In genomic region chr9:33159760-33160127, GRCh38 we compare ENCODE assay signal across 8 cellular contexts. TPM values are rescaled to one million over a fixed set of nuclear protein-coding genes. Genes with fewer than 3 reads are reported as not detected.
DNase-seq lines count a peak whose midpoint lies in the region; ATAC-seq and TF ChIP-seq lines count a peak whose summit lies in the region.

No MANE protein-coding gene starts in this region.

- intact Hi-C loops in uterus (cut with DNase I; ENCODE audit: low total_unique reads), result no loop called here

- H3K36me3 Mint-ChIP-seq in activated CD4-positive, alpha-beta memory T cell treated with anti-CD3 and anti-CD28 coated beads, Interleukin-2, amount 10 ng/mL, durations not matched to agents 7 days and 5 days (ENCODE audit: low read depth), result peaks cover 22% of the 10 kb centered on the region

- H3K9me3 ChIP-seq in neutrophil (no peaks in the 10 kb centered on the region), uterus (no peaks in the 10 kb centered on the region)

- DNase-seq in M059J (ENCODE audit: low read depth) (peak; percentile 91), epithelial cell of prostate (ENCODE audit: low read depth, low spot score) (no peak), uterus (no peak)
- DNase-seq in activated CD4-positive, alpha-beta memory T cell treated with anti-CD3 and anti-CD28 coated beads, Interleukin-2, amount 10 ng/mL, durations not matched to agents 7 days and 5 days, result peak; percentile 69

- no peaks in the 10 kb centered on the region for H3K27me3 Mint-ChIP-seq in activated CD4-positive, alpha-beta memory T cell treated with anti-CD3 and anti-CD28 coated beads, Interleukin-2, amount 10 ng/mL, durations not matched to agents 7 days and 5 days

- ATAC-seq in GM19452 (IDR thresholded peaks at IDR 0.05; ENCODE audit: unreplicated experiment) (peak; percentile 36), HG03521 (IDR thresholded peaks at IDR 0.05; ENCODE audit: unreplicated experiment) (no peak)

- TF ChIP-seq POLR2A in uterus (IDR thresholded peaks at IDR 0.05), result no peak

- H3K27ac Mint-ChIP-seq in activated CD4-positive, alpha-beta memory T cell treated with anti-CD3 and anti-CD28 coated beads, Interleukin-2, amount 10 ng/mL, durations not matched to agents 7 days and 5 days, result peak overlapping the region; percentile 91

- H3K4me1 ChIP-seq in ACC112 (ENCODE audit: control insufficient read depth, insufficient read depth, low read length, unreplicated experiment) (peaks cover 86% of the 10 kb centered on the region), neutrophil (ENCODE audit: control insufficient read depth in 1 of 2, insufficient read depth in 1 of 2, low read depth in 1 of 2, low read length in 1 of 2) (peaks cover 100% of the 10 kb centered on the region in 2 experiments), uterus (peaks cover 36 to 44% of the 10 kb centered on the region in 2 donors)

- no peak overlapping the region for H2AFZ ChIP-seq in ACC112 (ENCODE audit: low read length, unreplicated experiment)

- CTCF ChIA-PET in activated CD4-positive, alpha-beta memory T cell treated with anti-CD3 and anti-CD28 coated beads, Interleukin-2, amount 10 ng/mL, durations not matched to agents 7 days and 5 days (lab: Charles Lee), result interaction anchor here (1.0 to 2.5 kb wide), 5 partner anchors 9 to 67 kb away, joined by 3 to 7 read pairs (median 6); no protein-coding TSS in a partner anchor

- peak overlapping the region; percentile 93 for H3K4me3 ChIP-seq in ACC112 (ENCODE audit: low read depth, low read length)
- H3K4me3 ChIP-seq in neutrophil (ENCODE audit: low read depth in 1 of 2, low read length in 1 of 2), result peak overlapping the region; percentile 43
- no peak overlapping the region for H3K4me3 ChIP-seq in uterus

- POLR2A ChIA-PET in activated CD4-positive, alpha-beta memory T cell treated with anti-CD3 and anti-CD28 coated beads, Interleukin-2, amount 10 ng/mL, durations not matched to agents 7 days and 5 days (lab: Charles Lee), result interaction anchor here (0.8 to 12.5 kb wide), 13 partner anchors 8 to 135 kb away, joined by 3 to 115 read pairs (median 10); partner anchors contain the start of genes B4GALT1, BAG1, CHMP5 and DNAJA1

- H3K4me1 Mint-ChIP-seq in activated CD4-positive, alpha-beta memory T cell treated with anti-CD3 and anti-CD28 coated beads, Interleukin-2, amount 10 ng/mL, durations not matched to agents 7 days and 5 days, result peaks cover 93% of the 10 kb centered on the region

- TF ChIP-seq CTCF in neutrophil (IDR thresholded peaks at IDR 0.05), result no peak
- no peak for TF ChIP-seq CTCF in uterus (IDR thresholded peaks at IDR 0.05)

- H3K36me3 ChIP-seq in ACC112 (ENCODE audit: insufficient read depth, low read length), result no peaks in the 10 kb centered on the region
- no peaks in the 10 kb centered on the region for H3K36me3 ChIP-seq in neutrophil
- H3K36me3 ChIP-seq in uterus, result no peaks in the 10 kb centered on the region

- peak overlapping the region; percentile 97 for H3K27ac ChIP-seq in ACC112 (ENCODE audit: low read depth, low read length)
- peak overlapping the region; percentile 98 for H3K27ac ChIP-seq in epithelial cell of prostate
- peak overlapping the region; percentile 99 for H3K27ac ChIP-seq in neutrophil
- peak overlapping the region; percentile 95 to 96 for H3K27ac ChIP-seq in uterus

- H3K79me2 ChIP-seq in ACC112 (ENCODE audit: control insufficient read depth, insufficient read depth, low read length, unreplicated experiment), result peaks cover 98% of the 10 kb centered on the region

- H3K27me3 ChIP-seq in ACC112 (ENCODE audit: insufficient read depth, low read length) (no peaks in the 10 kb centered on the region), neutrophil (no peaks in the 10 kb centered on the region), uterus (no peaks in the 10 kb centered on the region)

- no peaks in the 10 kb centered on the region for H3K9me3 Mint-ChIP-seq in activated CD4-positive, alpha-beta memory T cell treated with anti-CD3 and anti-CD28 coated beads, Interleukin-2, amount 10 ng/mL, durations not matched to agents 7 days and 5 days

- H3K4me3 Mint-ChIP-seq in activated CD4-positive, alpha-beta memory T cell treated with anti-CD3 and anti-CD28 coated beads, Interleukin-2, amount 10 ng/mL, durations not matched to agents 7 days and 5 days, result peak overlapping the region; percentile 63

RNA-seq across cellular contexts. Expression of gene B4GALT1, which starts 7.4 kb away (rescaled TPM):
- 35.6 and 69.6 TPM in 2 replicates for total RNA-seq in M059J (2014; rRNA removed; shearing (Covaris generic))
- 10 to 100 TPM; 69.2 to 70.8 TPM for total RNA-seq in activated CD4-positive, alpha-beta memory T cell treated with anti-CD3 and anti-CD28 coated beads, Interleukin-2, amount 10 ng/mL, durations not matched to agents 7 days and 5 days
- total RNA-seq in uterus, result 10 to 100 TPM; 13.1 to 66.3 (median 37.1) TPM

Comparison
In these comparisons a context has a peak if more than half of its experiments do, and no peak if none do; other contexts are left out.
1. H3K4me3 ChIP-seq: peak in ACC112 (single experiment) and neutrophil (2 of 2); none in uterus (0 of 2).
2. DNase-seq: peak in M059J (single experiment) and activated CD4-positive, alpha-beta memory T cell treated with anti-CD3 and anti-CD28 coated beads, Interleukin-2, amount 10 ng/mL, durations not matched to agents 7 days and 5 days (single experiment); none in epithelial cell of prostate (single experiment) and uterus (0 of 2).
3. Peak in every context shown above with its lines, with median percentiles within 50 percentile points of each other: H3K27ac ChIP-seq.